14 cellular contexts compared by ENCODE assay signal in genomic region chr17:45256114-45256966, GRCh38. TPM values are rescaled to one million over a fixed set of nuclear protein-coding genes. Genes with fewer than 3 reads are reported as not detected.
DNase-seq lines count a peak whose midpoint lies in the region; ATAC-seq lines count a peak whose summit lies in the region.
"Had no signal": no experiment of that assay in that cellular context is flagged by ENCODE, and none has a peak within 500 bp of the region (broad histone marks: within the 10 kb centered on the region; RNA-seq: fewer than 3 reads in every experiment).

No MANE protein-coding gene starts in this region.

- CTCF ChIA-PET in activated CD4-positive, alpha-beta T cell treated with anti-CD3 and anti-CD28 coated beads, Interleukin-2, amount 10 ng/mL, durations not matched to agents 7 days and 5 days (lab: Charles Lee), result interaction anchor here (0.9 to 5.0 kb wide), 12 partner anchors 8 to 129 kb away, joined by 3 to 21 read pairs (median 4); partner anchors contain the start of genes ACBD4 and MAP3K14

- peaks cover 4% of the 10 kb centered on the region; the same call in 1 of the 2 replicates for H3K27me3 ChIP-seq in H7 (ENCODE audit: control insufficient read depth, insufficient read depth, low read length)
- H3K27me3 ChIP-seq: thyroid gland had no signal

- no peaks in the 10 kb centered on the region for H3K9me3 Mint-ChIP-seq in activated CD4-positive, alpha-beta T cell treated with anti-CD3 and anti-CD28 coated beads, Interleukin-2, amount 10 ng/mL, durations not matched to agents 7 days and 5 days
- H3K9me3 Mint-ChIP-seq: nephron had no signal

- POLR2A ChIA-PET in activated CD4-positive, alpha-beta T cell treated with anti-CD3 and anti-CD28 coated beads, Interleukin-2, amount 10 ng/mL, durations not matched to agents 7 days and 5 days (lab: Charles Lee), result no interaction called here

- H3K4me3 ChIP-seq in H7 (ENCODE audit: insufficient read depth, low read depth, low read length), result no peak overlapping the region
- H3K4me3 ChIP-seq: thyroid gland had no signal

- no peaks in the 10 kb centered on the region for H3K27me3 Mint-ChIP-seq in activated CD4-positive, alpha-beta T cell treated with anti-CD3 and anti-CD28 coated beads, Interleukin-2, amount 10 ng/mL, durations not matched to agents 7 days and 5 days

- H3K4me1 Mint-ChIP-seq in activated CD4-positive, alpha-beta T cell treated with anti-CD3 and anti-CD28 coated beads, Interleukin-2, amount 10 ng/mL, durations not matched to agents 7 days and 5 days, result peaks cover 54% of the 10 kb centered on the region

- H3K36me3 ChIP-seq in H7 (replicated peaks; ENCODE audit: control insufficient read depth, insufficient read depth, low read length), result no peaks in the 10 kb centered on the region
- H3K36me3 ChIP-seq: thyroid gland had no signal

- ATAC-seq in GM18909 (IDR thresholded peaks at IDR 0.05; ENCODE audit: poor library complexity, unreplicated experiment) (no peak), HG02623 (IDR thresholded peaks at IDR 0.05; ENCODE audit: unreplicated experiment) (no peak)

- no peak overlapping the region for H3K4me3 Mint-ChIP-seq in activated CD4-positive, alpha-beta T cell treated with anti-CD3 and anti-CD28 coated beads, Interleukin-2, amount 10 ng/mL, durations not matched to agents 7 days and 5 days
- H3K4me3 Mint-ChIP-seq: nephron had no signal

- DNase-seq in CD1c-positive myeloid dendritic cell (ENCODE audit: extremely low spot score), result peak; percentile 22
- DNase-seq in H7, result peak; percentile 82
- peak; percentile 26 for DNase-seq in activated CD4-positive, alpha-beta T cell treated with anti-CD3 and anti-CD28 coated beads, Interleukin-2, amount 10 ng/mL, durations not matched to agents 7 days and 5 days
- peak; percentile 49 for DNase-seq in kidney tubule cell (ENCODE audit: low spot score)
- DNase-seq in NCI-H2171 treated with DMSO at 0.1 percent for 48 hours (lab: John Stamatoyannopoulos, UW), result no peak
- DNase-seq in SKM-1 (lab: John Stamatoyannopoulos, UW; ENCODE audit: unreplicated experiment), result no peak
- DNase-seq: DMS53, GOT3, NCI-H1930, SIG-M5, thyroid gland had no signal

- H3K27ac Mint-ChIP-seq in activated CD4-positive, alpha-beta T cell treated with anti-CD3 and anti-CD28 coated beads, Interleukin-2, amount 10 ng/mL, durations not matched to agents 7 days and 5 days, result peak overlapping the region; percentile 75
- H3K27ac Mint-ChIP-seq: nephron had no signal

- peaks cover 8% of the 10 kb centered on the region for H3K36me3 Mint-ChIP-seq in activated CD4-positive, alpha-beta T cell treated with anti-CD3 and anti-CD28 coated beads, Interleukin-2, amount 10 ng/mL, durations not matched to agents 7 days and 5 days (ENCODE audit: low read depth)

RNA-seq across cellular contexts. Expression of gene SPATA32, which starts 5.6 kb away (rescaled TPM):
- 0.24 TPM in 1 of 2 replicates, not detected in the other for total RNA-seq in H7 (2014; rRNA removed; shearing (Covaris generic))
- total RNA-seq in activated CD4-positive, alpha-beta T cell treated with anti-CD3 and anti-CD28 coated beads, Interleukin-2, amount 10 ng/mL, durations not matched to agents 7 days and 5 days, result under 1 TPM; 0.27 to 0.67 TPM
- total RNA-seq: thyroid gland had no signal

RNA-seq across cellular contexts. Expression of gene FMNL1, which starts 34.7 kb away (rescaled TPM):
- total RNA-seq in H7 (2014; rRNA removed; shearing (Covaris generic)), result 1.7 and 2.4 TPM in 2 replicates
- 100 to 1,000 TPM; 391 to 410 TPM for total RNA-seq in activated CD4-positive, alpha-beta T cell treated with anti-CD3 and anti-CD28 coated beads, Interleukin-2, amount 10 ng/mL, durations not matched to agents 7 days and 5 days

Comparison
In these comparisons a context has a peak if more than half of its experiments do, and no peak if none do; other contexts are left out.
1. DNase-seq: peak in CD1c-positive myeloid dendritic cell (single experiment), H7 (single experiment), activated CD4-positive, alpha-beta T cell treated with anti-CD3 and anti-CD28 coated beads, Interleukin-2, amount 10 ng/mL, durations not matched to agents 7 days and 5 days (single experiment) and kidney tubule cell (single experiment); none in NCI-H2171 treated with DMSO at 0.1 percent for 48 hours (single experiment) and SKM-1 (single experiment).
2. RNA of gene FMNL1, which starts 34.7 kb away (total RNA-seq): 391 to 410 TPM in activated CD4-positive, alpha-beta T cell treated with anti-CD3 and anti-CD28 coated beads, Interleukin-2, amount 10 ng/mL, durations not matched to agents 7 days and 5 days; 1.7 to 2.4 TPM in H7; every median in the first group is over 100 times any median in the second.